ENCODE assay signal across 8 cellular contexts in genomic region chr9:91426123-91426745, GRCh38. TPM values are rescaled to one million over a fixed set of nuclear protein-coding genes. Genes with fewer than 3 reads are reported as not detected.
DNase-seq lines count a peak whose midpoint lies in the region; ATAC-seq and TF ChIP-seq lines count a peak whose summit lies in the region.

No MANE protein-coding gene starts in this region.

- no peak overlapping the region for H3K4me3 Mint-ChIP-seq in CD8-positive, alpha-beta T cell

- CTCF ChIA-PET in CD8-positive, alpha-beta T cell (lab: Charles Lee): interaction anchor here (0.6 to 6.7 kb wide), 16 partner anchors 10 to 517 kb away, joined by 3 to 85 read pairs (median 4); no protein-coding TSS in a partner anchor

- in situ Hi-C loops in astrocyte of the spinal cord (cut with HindIII; ENCODE audit: low sequenced_read_pairs): no loop called here

- H3K9me3 ChIP-seq in left ventricle myocardium inferior (replicated peaks): no peaks in the 10 kb centered on the region
- no peaks in the 10 kb centered on the region for H3K9me3 ChIP-seq in CD8-positive, alpha-beta T cell (ENCODE audit: low read length)

- no peaks in the 10 kb centered on the region for H3K9me3 Mint-ChIP-seq in CD8-positive, alpha-beta T cell

- no peak overlapping the region for H3K27ac ChIP-seq in left ventricle myocardium inferior (replicated peaks)
- no peak overlapping the region for H3K27ac ChIP-seq in CD8-positive, alpha-beta T cell (ENCODE audit: low read depth, low read length)

- peaks cover 33% of the 10 kb centered on the region for H3K4me1 ChIP-seq in left ventricle myocardium inferior
- peaks cover 30% of the 10 kb centered on the region for H3K4me1 ChIP-seq in CD8-positive, alpha-beta T cell (ENCODE audit: insufficient read depth, low read length)

- no peak overlapping the region for H3K27ac Mint-ChIP-seq in CD8-positive, alpha-beta T cell

- peaks cover 5% of the 10 kb centered on the region for H3K27me3 Mint-ChIP-seq in CD8-positive, alpha-beta T cell (ENCODE audit: low read depth)

- peaks cover 3% of the 10 kb centered on the region for H3K36me3 Mint-ChIP-seq in CD8-positive, alpha-beta T cell

- H3K4me3 ChIP-seq in left ventricle myocardium inferior (no peak overlapping the region), astrocyte of the spinal cord (ENCODE audit: low read depth, low read length) (no peak overlapping the region)
- no peak overlapping the region for H3K4me3 ChIP-seq in CD8-positive, alpha-beta T cell (ENCODE audit: low read depth, low read length)

- intact Hi-C loops in left ventricle myocardium inferior (cut with micrococcal nuclease): loop anchor here (5.0 to 10.0 kb wide), 2 partner anchors 389 to 511 kb away; no protein-coding TSS in a partner anchor
- intact Hi-C loops in cardiac septum (cut with DNase I): loop anchor here (5.0 to 10.0 kb wide), 3 partner anchors 121 to 509 kb away; no protein-coding TSS in a partner anchor
- intact Hi-C loops in CD8-positive, alpha-beta T cell (cut with DNase I, micrococcal nuclease): loop anchor here (1.0 to 10.0 kb wide), 13 partner anchors 231 to 1821 kb away; partner anchors contain the start of genes GADD45G (in 1 of the 2) and SPTLC1 (in 1 of the 2)

- peak; percentile 60 for TF ChIP-seq CTCF in left ventricle myocardium inferior (IDR thresholded peaks at IDR 0.05; ENCODE audit: borderline replicate concordance)
- TF ChIP-seq CTCF in astrocyte of the spinal cord (IDR thresholded peaks at IDR 0.05; ENCODE audit: low read depth, low read length): peak; percentile 50
- no peak for TF ChIP-seq CTCF in CD8-positive, alpha-beta T cell (IDR thresholded peaks at IDR 0.05)

- no peaks in the 10 kb centered on the region for H3K36me3 ChIP-seq in left ventricle myocardium inferior
- no peaks in the 10 kb centered on the region for H3K36me3 ChIP-seq in CD8-positive, alpha-beta T cell (ENCODE audit: insufficient read depth, low read length)

- peaks cover 37% of the 10 kb centered on the region for H3K4me1 Mint-ChIP-seq in CD8-positive, alpha-beta T cell (ENCODE audit: low read depth)

- POLR2A ChIA-PET in CD8-positive, alpha-beta T cell (lab: Charles Lee): interaction anchor here (1.0 to 2.4 kb wide), 3 partner anchors 54 to 510 kb away, joined by 4 to 7 read pairs (median 5); no protein-coding TSS in a partner anchor

- ATAC-seq in CD8-positive, alpha-beta T cell: no peak
- no peak for ATAC-seq in GM19328 (IDR thresholded peaks at IDR 0.05; ENCODE audit: unreplicated experiment)

- no peaks in the 10 kb centered on the region for H3K27me3 ChIP-seq in left ventricle myocardium inferior (ENCODE audit: low read depth)
- no peaks in the 10 kb centered on the region for H3K27me3 ChIP-seq in CD8-positive, alpha-beta T cell (ENCODE audit: insufficient read depth, low read length)

- DNase-seq in left ventricle myocardium inferior: no peak
- DNase-seq in cardiac septum (ENCODE audit: low spot score): no peak
- peak; percentile 13 for DNase-seq in NCI-H1694 (lab: John Stamatoyannopoulos, UW)
- DNase-seq in astrocyte of the spinal cord (ENCODE audit: low read depth, low spot score): peak; percentile 60
- DNase-seq in medulla oblongata (ENCODE audit: extremely low spot score): peak; percentile 63
- no peak for DNase-seq in CD8-positive, alpha-beta T cell
- DNase-seq in effector CD4-positive, alpha-beta T cell: no peak

RNA-seq across cellular contexts. Expression of gene NFIL3, which starts 2.6 kb away (rescaled TPM):
- total RNA-seq in left ventricle myocardium inferior: 25.6 TPM
- 32.4 TPM for total RNA-seq in cardiac septum
- total RNA-seq in CD8-positive, alpha-beta T cell: 10 to 100 TPM; 42.9 to 43.1 TPM

Comparison
In these comparisons a context has a peak if more than half of its experiments do, and no peak if none do; other contexts are left out.
1. DNase-seq: peak in NCI-H1694 (single experiment), astrocyte of the spinal cord (single experiment) and medulla oblongata (single experiment); none in left ventricle myocardium inferior (single experiment), cardiac septum (single experiment), CD8-positive, alpha-beta T cell (0 of 7) and effector CD4-positive, alpha-beta T cell (single experiment).